8 cellular contexts compared by ENCODE assay signal in the genomic region with DNA sequence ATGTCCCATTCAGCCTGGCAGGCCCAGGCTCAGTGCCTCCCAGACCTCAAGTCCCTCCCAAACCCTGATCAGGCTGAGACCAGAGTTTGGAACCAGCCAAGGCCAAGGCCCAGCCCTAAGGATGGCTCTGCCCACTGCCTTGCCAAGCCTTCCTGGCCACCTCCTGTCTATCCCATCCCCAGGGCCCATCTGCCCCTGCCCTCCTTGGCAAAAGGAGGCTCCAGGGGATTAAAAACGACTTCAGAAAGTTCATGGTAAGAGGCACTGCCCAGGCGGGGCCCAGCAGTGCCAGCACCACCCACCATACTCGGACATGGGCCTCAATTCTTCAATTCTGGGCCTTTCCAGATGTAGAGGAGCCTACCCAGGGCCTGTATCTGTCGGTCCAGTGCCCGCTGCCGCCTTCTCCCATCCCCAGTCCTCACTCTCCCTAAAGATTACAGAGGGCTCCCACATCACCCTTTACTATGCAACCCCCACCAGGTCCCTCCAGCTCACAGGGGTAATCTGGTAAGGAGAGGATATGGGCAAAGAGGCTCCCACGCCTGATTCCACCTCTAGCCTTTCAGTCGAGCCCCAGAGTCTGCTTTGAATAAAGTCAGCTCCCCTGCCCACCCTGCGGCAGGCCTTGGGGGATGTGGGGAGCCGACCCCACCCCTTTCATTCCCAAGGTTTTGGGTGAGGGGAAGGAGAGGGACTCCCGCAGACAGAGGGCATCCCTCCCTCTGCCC. TPM values are rescaled to one million over a fixed set of nuclear protein-coding genes. Genes with fewer than 3 reads are reported as not detected.
DNase-seq lines count a peak whose midpoint lies in the region; ATAC-seq and TF ChIP-seq lines count a peak whose summit lies in the region.

No MANE protein-coding gene starts in this region.

- POLR2A ChIA-PET in AG04449 (lab: Yijun Ruan, JAX): no interaction called here
- POLR2A ChIA-PET in naive thymus-derived CD4-positive, alpha-beta T cell (lab: Charles Lee): no interaction called here
- POLR2A ChIA-PET in GM10248 (lab: Yijun Ruan, JAX): no interaction called here

- peak overlapping the region; percentile 59 to 86 (median 64) for H3K4me3 Mint-ChIP-seq in naive thymus-derived CD4-positive, alpha-beta T cell

- H3K27me3 ChIP-seq in NT2/D1 (ENCODE audit: insufficient read depth, insufficient read length) (no peaks in the 10 kb centered on the region), esophagus (ENCODE audit: control insufficient read depth in 1 of 2, insufficient read depth in 2 of 2, low read length in 2 of 2) (no peaks in the 10 kb centered on the region)
- peaks cover 12 to 15% of the 10 kb centered on the region in 2 donors for H3K27me3 ChIP-seq in naive thymus-derived CD4-positive, alpha-beta T cell (ENCODE audit: control insufficient read depth in 2 of 2, insufficient read depth in 2 of 2, low read length in 2 of 2)

- CTCF ChIA-PET in AG04449 (lab: Yijun Ruan, JAX) (interaction anchor here (3.1 to 15.5 kb wide), 2 partner anchors 27 to 33 kb away, joined by 22 to 601 read pairs; no protein-coding TSS in a partner anchor), GM10248 (lab: Yijun Ruan, JAX) (no interaction called here)
- CTCF ChIA-PET in naive thymus-derived CD4-positive, alpha-beta T cell (lab: Charles Lee): no interaction called here

- H3K36me3 Mint-ChIP-seq in naive thymus-derived CD4-positive, alpha-beta T cell: no peaks in the 10 kb centered on the region

- TF ChIP-seq CTCF in AG04449 (IDR thresholded peaks at IDR 0.05; ENCODE audit: insufficient read depth, low read length, missing control alignments): no peak
- TF ChIP-seq CTCF in GM10248 (IDR thresholded peaks at IDR 0.05; ENCODE audit: control extremely low read depth, extremely low read depth, low read depth, missing control alignments): no peak

- peaks cover 5 to 14% (median 10%) of the 10 kb centered on the region in 7 donors for H3K4me1 Mint-ChIP-seq in naive thymus-derived CD4-positive, alpha-beta T cell

- no peak for ATAC-seq in naive thymus-derived CD4-positive, alpha-beta T cell
- no peak for ATAC-seq in GM21723 (IDR thresholded peaks at IDR 0.05; ENCODE audit: unreplicated experiment)
- ATAC-seq in GM21786 (IDR thresholded peaks at IDR 0.05; ENCODE audit: unreplicated experiment): no peak

- H3K9me3 ChIP-seq in NT2/D1 (ENCODE audit: insufficient read depth, low read length) (no peaks in the 10 kb centered on the region), esophagus (ENCODE audit: control insufficient read depth in 2 of 2, insufficient read depth in 1 of 2, low read depth in 1 of 2, low read length in 1 of 2) (no peaks in the 10 kb centered on the region)
- H3K9me3 ChIP-seq in naive thymus-derived CD4-positive, alpha-beta T cell (ENCODE audit: control insufficient read depth in 2 of 3, low read length in 3 of 3): no peaks in the 10 kb centered on the region

- H3K4me3 ChIP-seq in AG04449 (ENCODE audit: low read depth, low read length) (peak overlapping the region; percentile 80), NT2/D1 (ENCODE audit: insufficient read length, low read depth) (peak overlapping the region; percentile 86), esophagus (ENCODE audit: low read depth in 1 of 2, low read length in 2 of 2) (peak overlapping the region; percentile 85 to 91)
- H3K4me3 ChIP-seq in naive thymus-derived CD4-positive, alpha-beta T cell (ENCODE audit: low read length): no peak overlapping the region

- peak overlapping the region; percentile 76 to 80 for H3K27ac ChIP-seq in esophagus (ENCODE audit: low read depth in 2 of 2, low read length in 1 of 2)
- H3K27ac ChIP-seq in naive thymus-derived CD4-positive, alpha-beta T cell (ENCODE audit: low read depth, low read length): no peak overlapping the region

- peaks cover 3% of the 10 kb centered on the region for H3K36me3 ChIP-seq in NT2/D1 (ENCODE audit: insufficient read depth, insufficient read length, low read length)
- H3K36me3 ChIP-seq in esophagus (ENCODE audit: control insufficient read depth in 2 of 2, insufficient read depth in 2 of 2, low read length in 1 of 2): peaks cover 0 to 4% of the 10 kb centered on the region in 2 donors
- no peaks in the 10 kb centered on the region for H3K36me3 ChIP-seq in naive thymus-derived CD4-positive, alpha-beta T cell (ENCODE audit: control insufficient read depth in 2 of 3, insufficient read depth in 3 of 3, low read length in 3 of 3)

- intact Hi-C loops in naive thymus-derived CD4-positive, alpha-beta T cell (cut with micrococcal nuclease): loop anchor here in 1 of 2 donors (2.0 kb wide), 1 partner anchor 23 kb away; no protein-coding TSS in a partner anchor

- peak overlapping the region; percentile 95 for H3K9ac ChIP-seq in NT2/D1 (ENCODE audit: insufficient read length, low read depth)

- WGBS in esophagus, 2 donors: 11 to 16% methylated on average over 11 of the region's 11 CpGs

- H3K4me1 ChIP-seq in NT2/D1 (ENCODE audit: insufficient read depth, insufficient read length) (peaks cover 11% of the 10 kb centered on the region), esophagus (ENCODE audit: control insufficient read depth in 2 of 2, insufficient read depth in 2 of 2, low read length in 1 of 2) (peaks cover 3 to 13% of the 10 kb centered on the region in 2 donors)
- no peaks in the 10 kb centered on the region for H3K4me1 ChIP-seq in naive thymus-derived CD4-positive, alpha-beta T cell (ENCODE audit: control insufficient read depth in 2 of 2, insufficient read depth in 2 of 2, low read length in 2 of 2)

- H3K27me3 Mint-ChIP-seq in naive thymus-derived CD4-positive, alpha-beta T cell: peaks cover 44 to 65% (median 53%) of the 10 kb centered on the region in 5 donors

- H3K27ac Mint-ChIP-seq in naive thymus-derived CD4-positive, alpha-beta T cell: no peak overlapping the region

- no peaks in the 10 kb centered on the region for H3K9me3 Mint-ChIP-seq in naive thymus-derived CD4-positive, alpha-beta T cell

- no peak for DNase-seq in AG04449 (ENCODE audit: low read depth, low spot score)
- DNase-seq in NT2/D1 (ENCODE audit: low read depth, low spot score): no peak
- no peak for DNase-seq in naive thymus-derived CD4-positive, alpha-beta T cell
- no peak for DNase-seq in cerebellar nuclear complex (lab: John Stamatoyannopoulos, UW)
- no peak for DNase-seq in GM10248 (ENCODE audit: extremely low spot score)

RNA-seq across cellular contexts. Expression of a gene that starts 0.9 kb away (rescaled TPM):
- polyA plus RNA-seq in esophagus: 10 to 100 TPM in 1 of 2 donors, 1 to 10 TPM in 1; 7.2 to 18.5 TPM
- total RNA-seq in naive thymus-derived CD4-positive, alpha-beta T cell: under 1 TPM in 3 of 5 experiments, not detected in 2; 0.07 to 0.22 (median 0.08) TPM
- polyA plus RNA-seq in naive thymus-derived CD4-positive, alpha-beta T cell: not detected

RNA-seq across cellular contexts. Expression of a gene that starts 30.3 kb away (rescaled TPM):
- 10 to 100 TPM; 21.5 to 24.3 TPM for polyA plus RNA-seq in esophagus
- 10 to 100 TPM in 1 of 5 experiments, 1 to 10 TPM in 4; 2.2 to 14.7 (median 5.5) TPM for total RNA-seq in naive thymus-derived CD4-positive, alpha-beta T cell
- polyA plus RNA-seq in naive thymus-derived CD4-positive, alpha-beta T cell: 1 to 10 TPM in 1 of 2 donors, under 1 TPM in 1; 0.89 to 1.5 TPM

Comparison
In these comparisons a context has a peak if more than half of its experiments do, and no peak if none do; other contexts are left out.
1. RNA of a gene that starts 0.9 kb away (polyA plus RNA-seq): 7.2 to 18.5 TPM in esophagus; not detected in naive thymus-derived CD4-positive, alpha-beta T cell; every median in the first group is over 4 times any median in the second.
2. RNA of a gene that starts 30.3 kb away (polyA plus RNA-seq): 21.5 to 24.3 TPM in esophagus; 0.89 to 1.5 TPM in naive thymus-derived CD4-positive, alpha-beta T cell; every median in the first group is over 4 times any median in the second.